ENCODE assay signal across 13 cellular contexts in genomic region chr7:2525931-2526630, GRCh38. TPM values are rescaled to one million over a fixed set of nuclear protein-coding genes. Genes with fewer than 3 reads are reported as not detected.
DNase-seq lines count a peak whose midpoint lies in the region; ATAC-seq and FAIRE-seq lines count a peak whose summit lies in the region.
"Had no signal": no experiment of that assay in that cellular context is flagged by ENCODE, and none has a peak within 500 bp of the region (broad histone marks: within the 10 kb centered on the region; RNA-seq: fewer than 3 reads in every experiment).

No MANE protein-coding gene starts in this region.

- no peak for FAIRE-seq in frontal cortex (lab: Jason Lieb, UNC)
- FAIRE-seq: GM12878, islet of Langerhans had no signal

- H3K27ac Mint-ChIP-seq in central memory CD8-positive, alpha-beta T cell (ENCODE audit: low read depth): no peak overlapping the region
- H3K27ac Mint-ChIP-seq in activated naive CD4-positive, alpha-beta T cell treated with anti-CD3 and anti-CD28 coated beads, Interleukin-2, amount 50 U/mL, for 72 hours: no peak overlapping the region

- ATAC-seq in central memory CD8-positive, alpha-beta T cell (replicated peaks; ENCODE audit: extremely low read depth, poor library complexity, severe bottlenecking): no peak
- no peak for ATAC-seq in activated naive CD4-positive, alpha-beta T cell treated with anti-CD3 and anti-CD28 coated beads, Interleukin-2, amount 50 U/mL, for 72 hours
- ATAC-seq: esophagus mucosa, GM12878 had no signal

- no peaks in the 10 kb centered on the region for H3K9me3 Mint-ChIP-seq in central memory CD8-positive, alpha-beta T cell
- H3K9me3 Mint-ChIP-seq in activated naive CD4-positive, alpha-beta T cell treated with anti-CD3 and anti-CD28 coated beads, Interleukin-2, amount 50 U/mL, for 72 hours: no peaks in the 10 kb centered on the region

- DNase-seq in SHP77 (lab: John Stamatoyannopoulos, UW): peak; percentile 40 to 57
- no peak for DNase-seq in SHP77 treated with DMSO at 0.1 percent for 48 hours (lab: John Stamatoyannopoulos, UW)
- DNase-seq in NCI-H2081 treated with DMSO at 0.1 percent for 48 hours (lab: John Stamatoyannopoulos, UW): peak; percentile 60
- DNase-seq in central memory CD8-positive, alpha-beta T cell (ENCODE audit: low spot score in 2 of 2): no peak
- peak; percentile 67 for DNase-seq in retina
- no peak for DNase-seq in frontal cortex (ENCODE audit: low spot score in 2 of 2)
- DNase-seq in NOMO-1 treated with dmso at 0.1 percent for 144 hours (lab: John Stamatoyannopoulos, UW; ENCODE audit: unreplicated experiment): no peak
- no peak for DNase-seq in activated naive CD4-positive, alpha-beta T cell treated with anti-CD3 and anti-CD28 coated beads, Interleukin-2, amount 50 U/mL, for 72 hours (ENCODE audit: low spot score in 2 of 2)
- DNase-seq: Karpas-422 had no signal

- peak overlapping the region; percentile 16 for H3K4me3 Mint-ChIP-seq in central memory CD8-positive, alpha-beta T cell

- peaks cover 61% of the 10 kb centered on the region for H3K4me1 Mint-ChIP-seq in central memory CD8-positive, alpha-beta T cell

- H3K27me3 Mint-ChIP-seq in central memory CD8-positive, alpha-beta T cell: no peaks in the 10 kb centered on the region

- H3K36me3 Mint-ChIP-seq in central memory CD8-positive, alpha-beta T cell (ENCODE audit: insufficient read depth): peaks cover 29% of the 10 kb centered on the region
- H3K36me3 Mint-ChIP-seq in activated naive CD4-positive, alpha-beta T cell treated with anti-CD3 and anti-CD28 coated beads, Interleukin-2, amount 50 U/mL, for 72 hours: peaks cover 0 to 6% of the 10 kb centered on the region in 2 donors

RNA-seq across cellular contexts. Expression of gene LFNG, which starts 6.5 kb away (rescaled TPM):
- 9.4 TPM for total RNA-seq in frontal cortex
- 10 to 100 TPM; 17.8 to 21.1 TPM for total RNA-seq in activated naive CD4-positive, alpha-beta T cell treated with anti-CD3 and anti-CD28 coated beads, Interleukin-2, amount 50 U/mL, for 72 hours

RNA-seq across cellular contexts. Expression of gene BRAT1, which starts 29.2 kb away (rescaled TPM):
- total RNA-seq in frontal cortex: 16.7 TPM
- total RNA-seq in activated naive CD4-positive, alpha-beta T cell treated with anti-CD3 and anti-CD28 coated beads, Interleukin-2, amount 50 U/mL, for 72 hours: 10 to 100 TPM; 26.5 to 37.5 TPM

RNA-seq across cellular contexts. Expression of gene IQCE, which starts 32.7 kb away (rescaled TPM):
- total RNA-seq in frontal cortex: 17.9 TPM
- 1 to 10 TPM; 7.3 to 9.5 TPM for total RNA-seq in activated naive CD4-positive, alpha-beta T cell treated with anti-CD3 and anti-CD28 coated beads, Interleukin-2, amount 50 U/mL, for 72 hours

RNA-seq across cellular contexts. Expression of gene GRIFIN, which starts 49.9 kb away (rescaled TPM):
- not detected for total RNA-seq in frontal cortex
- not detected for total RNA-seq in activated naive CD4-positive, alpha-beta T cell treated with anti-CD3 and anti-CD28 coated beads, Interleukin-2, amount 50 U/mL, for 72 hours
- total RNA-seq: esophagus mucosa, GM12878, renal cortical epithelial cell had no signal

Comparison
In these comparisons a context has a peak if more than half of its experiments do, and no peak if none do; other contexts are left out.
1. DNase-seq: peak in SHP77 (2 of 2), NCI-H2081 treated with DMSO at 0.1 percent for 48 hours (single experiment) and retina (single experiment); none in SHP77 treated with DMSO at 0.1 percent for 48 hours (single experiment), central memory CD8-positive, alpha-beta T cell (0 of 2), frontal cortex (0 of 2), NOMO-1 treated with dmso at 0.1 percent for 144 hours (single experiment) and activated naive CD4-positive, alpha-beta T cell treated with anti-CD3 and anti-CD28 coated beads, Interleukin-2, amount 50 U/mL, for 72 hours (0 of 2).